In the genomic region with DNA sequence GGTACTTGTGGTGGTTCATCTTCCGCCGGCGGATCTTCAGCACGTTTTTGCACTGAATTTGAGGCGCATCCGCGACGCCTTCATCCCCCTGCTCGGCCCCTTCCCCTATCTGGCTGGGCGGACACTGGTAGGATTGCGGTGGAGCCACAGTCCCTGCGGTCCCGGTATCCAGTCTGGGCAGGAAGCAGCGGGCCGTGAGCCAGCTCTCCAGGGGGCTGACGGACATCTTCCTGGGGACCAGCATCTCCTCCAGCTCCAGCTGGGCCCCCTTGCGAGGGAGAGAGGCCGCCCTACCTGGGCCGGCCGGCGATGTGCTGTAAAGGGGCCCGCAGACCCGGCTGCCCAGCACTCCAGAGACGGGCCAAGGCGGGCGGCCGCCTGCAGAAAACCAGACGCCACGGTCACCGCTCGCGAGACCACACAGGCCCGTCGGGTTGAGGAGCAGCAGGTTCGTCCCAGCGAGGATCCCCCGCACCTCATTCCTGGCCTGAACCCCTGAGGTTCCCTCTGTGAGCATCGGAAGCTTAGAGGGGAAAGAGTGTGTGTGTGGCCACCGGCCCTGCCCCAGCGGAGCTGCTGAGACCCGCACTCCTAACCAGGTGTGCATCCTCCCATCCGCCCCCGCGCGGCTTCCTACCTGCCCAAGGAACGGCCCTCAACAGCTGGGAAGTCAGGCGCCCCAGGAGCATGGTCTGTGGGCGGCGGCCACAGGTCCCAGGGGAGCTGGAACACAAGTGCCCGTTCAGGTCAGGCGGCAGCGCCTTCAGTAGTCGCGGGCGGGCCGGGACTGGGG, we compare ENCODE assay signal across 1 cellular context.
TF ChIP-seq lines count a peak whose summit lies in the region.

No MANE protein-coding gene starts in this region.

TF ChIP-seq in K562, 482 proteins besides CTCF, POLR2A, EP300 and RAD21 (continues in another document):
- TF ChIP-seq, protein P1, sequence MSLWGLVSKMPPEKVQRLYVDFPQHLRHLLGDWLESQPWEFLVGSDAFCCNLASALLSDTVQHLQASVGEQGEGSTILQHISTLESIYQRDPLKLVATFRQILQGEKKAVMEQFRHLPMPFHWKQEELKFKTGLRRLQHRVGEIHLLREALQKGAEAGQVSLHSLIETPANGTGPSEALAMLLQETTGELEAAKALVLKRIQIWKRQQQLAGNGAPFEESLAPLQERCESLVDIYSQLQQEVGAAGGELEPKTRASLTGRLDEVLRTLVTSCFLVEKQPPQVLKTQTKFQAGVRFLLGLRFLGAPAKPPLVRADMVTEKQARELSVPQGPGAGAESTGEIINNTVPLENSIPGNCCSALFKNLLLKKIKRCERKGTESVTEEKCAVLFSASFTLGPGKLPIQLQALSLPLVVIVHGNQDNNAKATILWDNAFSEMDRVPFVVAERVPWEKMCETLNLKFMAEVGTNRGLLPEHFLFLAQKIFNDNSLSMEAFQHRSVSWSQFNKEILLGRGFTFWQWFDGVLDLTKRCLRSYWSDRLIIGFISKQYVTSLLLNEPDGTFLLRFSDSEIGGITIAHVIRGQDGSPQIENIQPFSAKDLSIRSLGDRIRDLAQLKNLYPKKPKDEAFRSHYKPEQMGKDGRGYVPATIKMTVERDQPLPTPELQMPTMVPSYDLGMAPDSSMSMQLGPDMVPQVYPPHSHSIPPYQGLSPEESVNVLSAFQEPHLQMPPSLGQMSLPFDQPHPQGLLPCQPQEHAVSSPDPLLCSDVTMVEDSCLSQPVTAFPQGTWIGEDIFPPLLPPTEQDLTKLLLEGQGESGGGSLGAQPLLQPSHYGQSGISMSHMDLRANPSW (CRISPR knock-in tag; IDR thresholded peaks at IDR 0.05): 0 out of 2 replicates have a peak, but pooled peaks have one; percentile 26
- TF ChIP-seq RBM14 (IDR thresholded peaks at IDR 0.05; ENCODE audit: borderline replicate concordance, insufficient read depth, low read depth, low read length): 0 out of 2 replicates have a peak, but pooled peaks have one; percentile 22
- no peak for TF ChIP-seq GABPB2 (CRISPR knock-in tag; conservative IDR thresholded peaks at IDR 0.05)
- TF ChIP-seq ZNF76 (CRISPR knock-in tag; IDR thresholded peaks at IDR 0.05; ENCODE audit: borderline replicate concordance): no peak
- TF ChIP-seq ZBTB26 (CRISPR knock-in tag; IDR thresholded peaks at IDR 0.05): no peak
- TF ChIP-seq, protein P2, sequence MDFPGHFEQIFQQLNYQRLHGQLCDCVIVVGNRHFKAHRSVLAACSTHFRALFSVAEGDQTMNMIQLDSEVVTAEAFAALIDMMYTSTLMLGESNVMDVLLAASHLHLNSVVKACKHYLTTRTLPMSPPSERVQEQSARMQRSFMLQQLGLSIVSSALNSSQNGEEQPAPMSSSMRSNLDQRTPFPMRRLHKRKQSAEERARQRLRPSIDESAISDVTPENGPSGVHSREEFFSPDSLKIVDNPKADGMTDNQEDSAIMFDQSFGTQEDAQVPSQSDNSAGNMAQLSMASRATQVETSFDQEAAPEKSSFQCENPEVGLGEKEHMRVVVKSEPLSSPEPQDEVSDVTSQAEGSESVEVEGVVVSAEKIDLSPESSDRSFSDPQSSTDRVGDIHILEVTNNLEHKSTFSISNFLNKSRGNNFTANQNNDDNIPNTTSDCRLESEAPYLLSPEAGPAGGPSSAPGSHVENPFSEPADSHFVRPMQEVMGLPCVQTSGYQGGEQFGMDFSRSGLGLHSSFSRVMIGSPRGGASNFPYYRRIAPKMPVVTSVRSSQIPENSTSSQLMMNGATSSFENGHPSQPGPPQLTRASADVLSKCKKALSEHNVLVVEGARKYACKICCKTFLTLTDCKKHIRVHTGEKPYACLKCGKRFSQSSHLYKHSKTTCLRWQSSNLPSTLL (IDR thresholded peaks at IDR 0.05): no peak
- no peak for TF ChIP-seq BCOR (IDR thresholded peaks at IDR 0.05)
- no peak for TF ChIP-seq PHF8 (IDR thresholded peaks at IDR 0.05; ENCODE audit: borderline replicate concordance, low read length)
- TF ChIP-seq, protein P3, sequence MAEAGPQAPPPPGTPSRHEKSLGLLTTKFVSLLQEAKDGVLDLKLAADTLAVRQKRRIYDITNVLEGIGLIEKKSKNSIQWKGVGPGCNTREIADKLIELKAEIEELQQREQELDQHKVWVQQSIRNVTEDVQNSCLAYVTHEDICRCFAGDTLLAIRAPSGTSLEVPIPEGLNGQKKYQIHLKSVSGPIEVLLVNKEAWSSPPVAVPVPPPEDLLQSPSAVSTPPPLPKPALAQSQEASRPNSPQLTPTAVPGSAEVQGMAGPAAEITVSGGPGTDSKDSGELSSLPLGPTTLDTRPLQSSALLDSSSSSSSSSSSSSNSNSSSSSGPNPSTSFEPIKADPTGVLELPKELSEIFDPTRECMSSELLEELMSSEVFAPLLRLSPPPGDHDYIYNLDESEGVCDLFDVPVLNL (CRISPR knock-in tag; IDR thresholded peaks at IDR 0.05; ENCODE audit: low read depth): 0 out of 2 replicates have a peak, but pooled peaks have one; percentile 15
- TF ChIP-seq ZNF174 (CRISPR knock-in tag; IDR thresholded peaks at IDR 0.05): no peak
- no peak for TF ChIP-seq ID3 (CRISPR knock-in tag; IDR thresholded peaks at IDR 0.05)
- TF ChIP-seq ID3 (tag; IDR thresholded peaks at IDR 0.05): no peak
- TF ChIP-seq TFAP4 (CRISPR knock-in tag; IDR thresholded peaks at IDR 0.05; ENCODE audit: borderline replicate concordance): peak; percentile 30; the same call in 1 of the 2 replicates
- no peak for TF ChIP-seq COPS2 (conservative IDR thresholded peaks at IDR 0.05)
- TF ChIP-seq POLR2G (IDR thresholded peaks at IDR 0.05; ENCODE audit: low read depth, low read length): peak; percentile 17
- no peak for TF ChIP-seq HNRNPH1 (optimal IDR thresholded peaks at IDR 0.05; ENCODE audit: low read depth, low read length)
- TF ChIP-seq, protein P4, sequence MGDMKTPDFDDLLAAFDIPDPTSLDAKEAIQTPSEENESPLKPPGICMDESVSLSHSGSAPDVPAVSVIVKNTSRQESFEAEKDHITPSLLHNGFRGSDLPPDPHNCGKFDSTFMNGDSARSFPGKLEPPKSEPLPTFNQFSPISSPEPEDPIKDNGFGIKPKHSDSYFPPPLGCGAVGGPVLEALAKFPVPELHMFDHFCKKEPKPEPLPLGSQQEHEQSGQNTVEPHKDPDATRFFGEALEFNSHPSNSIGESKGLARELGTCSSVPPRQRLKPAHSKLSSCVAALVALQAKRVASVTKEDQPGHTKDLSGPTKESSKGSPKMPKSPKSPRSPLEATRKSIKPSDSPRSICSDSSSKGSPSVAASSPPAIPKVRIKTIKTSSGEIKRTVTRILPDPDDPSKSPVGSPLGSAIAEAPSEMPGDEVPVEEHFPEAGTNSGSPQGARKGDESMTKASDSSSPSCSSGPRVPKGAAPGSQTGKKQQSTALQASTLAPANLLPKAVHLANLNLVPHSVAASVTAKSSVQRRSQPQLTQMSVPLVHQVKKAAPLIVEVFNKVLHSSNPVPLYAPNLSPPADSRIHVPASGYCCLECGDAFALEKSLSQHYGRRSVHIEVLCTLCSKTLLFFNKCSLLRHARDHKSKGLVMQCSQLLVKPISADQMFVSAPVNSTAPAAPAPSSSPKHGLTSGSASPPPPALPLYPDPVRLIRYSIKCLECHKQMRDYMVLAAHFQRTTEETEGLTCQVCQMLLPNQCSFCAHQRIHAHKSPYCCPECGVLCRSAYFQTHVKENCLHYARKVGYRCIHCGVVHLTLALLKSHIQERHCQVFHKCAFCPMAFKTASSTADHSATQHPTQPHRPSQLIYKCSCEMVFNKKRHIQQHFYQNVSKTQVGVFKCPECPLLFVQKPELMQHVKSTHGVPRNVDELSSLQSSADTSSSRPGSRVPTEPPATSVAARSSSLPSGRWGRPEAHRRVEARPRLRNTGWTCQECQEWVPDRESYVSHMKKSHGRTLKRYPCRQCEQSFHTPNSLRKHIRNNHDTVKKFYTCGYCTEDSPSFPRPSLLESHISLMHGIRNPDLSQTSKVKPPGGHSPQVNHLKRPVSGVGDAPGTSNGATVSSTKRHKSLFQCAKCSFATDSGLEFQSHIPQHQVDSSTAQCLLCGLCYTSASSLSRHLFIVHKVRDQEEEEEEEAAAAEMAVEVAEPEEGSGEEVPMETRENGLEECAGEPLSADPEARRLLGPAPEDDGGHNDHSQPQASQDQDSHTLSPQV (IDR thresholded peaks at IDR 0.05): no peak
- no peak for TF ChIP-seq CUX1 (CRISPR knock-in tag; IDR thresholded peaks at IDR 0.05)
- peak; percentile 48; the same call in 1 of the 2 replicates for TF ChIP-seq ZNF282 (CRISPR knock-in tag; IDR thresholded peaks at IDR 0.05)
- TF ChIP-seq ATF1 (CRISPR knock-in tag; IDR thresholded peaks at IDR 0.05): no peak
- TF ChIP-seq ATF1 (tag; IDR thresholded peaks at IDR 0.05): no peak
- TF ChIP-seq FOXK2 (conservative IDR thresholded peaks at IDR 0.05 in 1 of 2, IDR thresholded peaks at IDR 0.05 in 1 of 2; ENCODE audit: low read depth in 2 of 2): no peak
- TF ChIP-seq, protein P5, sequence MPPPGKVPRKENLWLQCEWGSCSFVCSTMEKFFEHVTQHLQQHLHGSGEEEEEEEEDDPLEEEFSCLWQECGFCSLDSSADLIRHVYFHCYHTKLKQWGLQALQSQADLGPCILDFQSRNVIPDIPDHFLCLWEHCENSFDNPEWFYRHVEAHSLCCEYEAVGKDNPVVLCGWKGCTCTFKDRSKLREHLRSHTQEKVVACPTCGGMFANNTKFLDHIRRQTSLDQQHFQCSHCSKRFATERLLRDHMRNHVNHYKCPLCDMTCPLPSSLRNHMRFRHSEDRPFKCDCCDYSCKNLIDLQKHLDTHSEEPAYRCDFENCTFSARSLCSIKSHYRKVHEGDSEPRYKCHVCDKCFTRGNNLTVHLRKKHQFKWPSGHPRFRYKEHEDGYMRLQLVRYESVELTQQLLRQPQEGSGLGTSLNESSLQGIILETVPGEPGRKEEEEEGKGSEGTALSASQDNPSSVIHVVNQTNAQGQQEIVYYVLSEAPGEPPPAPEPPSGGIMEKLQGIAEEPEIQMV (tag; conservative IDR thresholded peaks at IDR 0.05; ENCODE audit: low read depth): no peak
- TF ChIP-seq CHD1 (IDR thresholded peaks at IDR 0.05; ENCODE audit: low read length): peak; percentile 31
- TF ChIP-seq, protein P6, sequence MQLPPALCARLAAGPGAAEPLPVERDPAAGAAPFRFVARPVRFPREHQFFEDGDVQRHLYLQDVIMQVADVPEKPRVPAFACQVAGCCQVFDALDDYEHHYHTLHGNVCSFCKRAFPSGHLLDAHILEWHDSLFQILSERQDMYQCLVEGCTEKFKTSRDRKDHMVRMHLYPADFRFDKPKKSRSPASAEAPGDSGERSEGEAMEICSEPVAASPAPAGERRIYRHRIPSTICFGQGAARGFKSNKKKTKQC (CRISPR knock-in tag; IDR thresholded peaks at IDR 0.05): 0 out of 2 replicates have a peak, but pooled peaks have one; percentile 35
- TF ChIP-seq RB1 (IDR thresholded peaks at IDR 0.05; ENCODE audit: low read depth): 0 out of 2 replicates have a peak, but pooled peaks have one; percentile 2
- 0 out of 4 replicates have a peak, but pooled peaks of 1 of the 2 experiments have one; percentile 37 for TF ChIP-seq MLX (CRISPR knock-in tag; conservative IDR thresholded peaks at IDR 0.05)
- TF ChIP-seq KLF6 (CRISPR knock-in tag; IDR thresholded peaks at IDR 0.05; ENCODE audit: borderline replicate concordance): no peak
- TF ChIP-seq PCBP1 (IDR thresholded peaks at IDR 0.05; ENCODE audit: low read depth, low read length, poor library complexity, severe bottlenecking): peak; percentile 10
- TF ChIP-seq EGR1 (conservative IDR thresholded peaks at IDR 0.05): peak; percentile 53
